In genomic region chrX:108304210-108304609, GRCh38 we compare ENCODE assay signal across 8 cellular contexts.
DNase-seq lines count a peak whose midpoint lies in the region; ATAC-seq, FAIRE-seq and TF ChIP-seq lines count a peak whose summit lies in the region.

No MANE protein-coding gene starts in this region.

- TF ChIP-seq CTCF in Calu3 (IDR thresholded peaks at IDR 0.05; ENCODE audit: unreplicated experiment) = peak; percentile 21
- TF ChIP-seq CTCF in hepatocyte (IDR thresholded peaks at IDR 0.05; ENCODE audit: poor library complexity) = peak; percentile 46

- H3K27ac ChIP-seq in hepatocyte = no peak overlapping the region

- intact Hi-C loops in Calu3 (cut with micrococcal nuclease; ENCODE audit: unreplicated experiment) = loop anchor here (1.0 kb wide), 1 partner anchor 80 kb away; no protein-coding TSS in a partner anchor

- H3K36me3 Mint-ChIP-seq in Calu3 (ENCODE audit: insufficient read depth, unreplicated experiment) = no peaks in the 10 kb centered on the region
- H3K36me3 Mint-ChIP-seq in effector memory CD8-positive, alpha-beta T cell (ENCODE audit: insufficient read depth) = no peaks in the 10 kb centered on the region

- H3K27me3 Mint-ChIP-seq in Calu3 (ENCODE audit: unreplicated experiment) = no peaks in the 10 kb centered on the region
- peaks cover 7 to 9% of the 10 kb centered on the region in 2 donors for H3K27me3 Mint-ChIP-seq in effector memory CD8-positive, alpha-beta T cell

- no peak overlapping the region for H3K4me3 Mint-ChIP-seq in Calu3 (ENCODE audit: low read depth, unreplicated experiment)
- H3K4me3 Mint-ChIP-seq in effector memory CD8-positive, alpha-beta T cell = no peak overlapping the region

- no peaks in the 10 kb centered on the region for H3K79me2 ChIP-seq in hepatocyte

- peak; percentile 26 for DNase-seq in Calu3
- no peak for DNase-seq in GM19239 (ENCODE audit: insufficient read length, low spot score)
- peak; percentile 36 for DNase-seq in OCI-M1 (lab: John Stamatoyannopoulos, UW)
- no peak for DNase-seq in hepatocyte (ENCODE audit: low spot score)
- DNase-seq in stimulated activated CD4-positive, alpha-beta T cell treated with anti-CD3 and anti-CD28 coated beads, Interleukin-2, amount 100 ng/mL, for 48 hours = no peak
- no peak for DNase-seq in effector memory CD8-positive, alpha-beta T cell
- DNase-seq in mucosa of gallbladder (ENCODE audit: low spot score) = no peak

- CTCF ChIA-PET in Calu3 (lab: Charles Lee) = interaction anchor here (0.8 to 1.6 kb wide), 3 partner anchors 80 to 404 kb away, joined by 3 to 17 read pairs (median 5); no protein-coding TSS in a partner anchor

- H3K36me3 ChIP-seq in hepatocyte (replicated peaks; ENCODE audit: insufficient read depth, low read depth) = no peaks in the 10 kb centered on the region

- peaks cover 6% of the 10 kb centered on the region for H3K4me1 ChIP-seq in hepatocyte (ENCODE audit: insufficient read depth)

- H3K4me1 Mint-ChIP-seq in Calu3 (ENCODE audit: low read depth, unreplicated experiment) = peaks cover 24% of the 10 kb centered on the region
- H3K4me1 Mint-ChIP-seq in effector memory CD8-positive, alpha-beta T cell (ENCODE audit: low read depth in 2 of 2) = peaks cover 0 to 2% of the 10 kb centered on the region in 2 donors

- H3K4me2 ChIP-seq in hepatocyte = peak overlapping the region; percentile 1

- no peaks in the 10 kb centered on the region for H3K27me3 ChIP-seq in hepatocyte

- 31% methylated on average over 5 of the region's 5 CpGs for WGBS in hepatocyte (ENCODE audit: low lambda C conversion rate, missing lambda C conversion rate)

- no peaks in the 10 kb centered on the region for H3K9me3 Mint-ChIP-seq in Calu3 (ENCODE audit: low read depth, unreplicated experiment)
- H3K9me3 Mint-ChIP-seq in effector memory CD8-positive, alpha-beta T cell = no peaks in the 10 kb centered on the region

- no peaks in the 10 kb centered on the region for H4K20me1 ChIP-seq in hepatocyte (ENCODE audit: insufficient read depth, poor library complexity, severe bottlenecking)

- H3K9me2 ChIP-seq in hepatocyte (replicated peaks; ENCODE audit: insufficient read depth) = no peaks in the 10 kb centered on the region

- H2AFZ ChIP-seq in hepatocyte = no peak overlapping the region

- no peak for ATAC-seq in GM19467 (IDR thresholded peaks at IDR 0.05; ENCODE audit: unreplicated experiment)
- ATAC-seq in effector memory CD8-positive, alpha-beta T cell (replicated peaks) = no peak

- H3K4me3 ChIP-seq in hepatocyte = no peak overlapping the region

- no peak overlapping the region for H3K27ac Mint-ChIP-seq in Calu3 (ENCODE audit: unreplicated experiment)
- no peak overlapping the region for H3K27ac Mint-ChIP-seq in effector memory CD8-positive, alpha-beta T cell

- no peaks in the 10 kb centered on the region for H3K9me3 ChIP-seq in hepatocyte (ENCODE audit: low read depth)

- peak; percentile 48 for FAIRE-seq in GM19239 (lab: Jason Lieb, UNC)

- BruUV-seq in Calu3 (replicated peaks; lab: Mats Ljungman, UMichigan) = no TSS peak

Comparison
In these comparisons a context has a peak if more than half of its experiments do, and no peak if none do; other contexts are left out.
1. DNase-seq: peak in Calu3 (single experiment) and OCI-M1 (single experiment); none in GM19239 (single experiment), hepatocyte (single experiment), stimulated activated CD4-positive, alpha-beta T cell treated with anti-CD3 and anti-CD28 coated beads, Interleukin-2, amount 100 ng/mL, for 48 hours (0 of 2), effector memory CD8-positive, alpha-beta T cell (0 of 3) and mucosa of gallbladder (single experiment).